25 cellular contexts compared by ENCODE assay signal in the genomic region with DNA sequence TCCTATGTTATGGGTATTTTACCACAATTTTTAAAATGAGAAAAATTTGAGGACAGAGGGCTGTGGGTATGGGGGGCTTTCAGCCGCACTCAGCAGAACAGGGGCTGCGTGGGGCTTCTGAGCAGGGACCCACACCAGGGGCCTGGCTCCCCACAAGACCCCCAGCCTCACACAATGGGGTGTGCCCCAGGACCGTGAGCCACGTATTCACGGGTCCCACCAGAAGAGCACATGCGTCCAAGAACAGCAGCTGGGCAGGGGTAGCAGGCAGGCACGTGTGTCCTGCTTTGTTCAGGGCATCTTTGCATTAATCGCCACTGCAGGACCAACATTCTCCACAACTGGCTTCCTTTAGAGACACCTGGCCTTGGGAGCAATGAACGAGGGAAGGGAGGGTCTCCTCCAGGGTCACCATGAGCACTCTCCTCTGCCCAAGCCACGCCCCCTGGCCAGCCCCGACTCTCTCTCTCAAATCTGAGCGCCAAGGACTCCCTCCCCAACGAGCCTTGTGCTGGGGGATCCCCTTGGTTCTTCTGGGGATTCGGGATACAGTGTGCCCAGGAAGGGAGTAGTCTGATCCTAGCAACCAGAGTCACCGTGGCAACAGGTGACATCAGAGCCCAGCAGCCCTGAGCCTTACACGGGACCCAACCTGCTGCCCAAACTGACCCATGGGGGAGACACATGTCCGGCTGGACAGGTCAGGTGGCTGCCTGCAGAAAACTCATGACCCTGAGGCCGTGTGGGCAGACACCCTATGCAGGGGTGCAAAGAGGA. TPM values are rescaled to one million over a fixed set of nuclear protein-coding genes. Genes with fewer than 3 reads are reported as not detected.
DNase-seq lines count a peak whose midpoint lies in the region; ATAC-seq and TF ChIP-seq lines count a peak whose summit lies in the region.
"Had no signal": no experiment of that assay in that cellular context is flagged by ENCODE, and none has a peak within 500 bp of the region (broad histone marks: within the 10 kb centered on the region; RNA-seq: fewer than 3 reads in every experiment).

No MANE protein-coding gene starts in this region.

- H3K9me3 ChIP-seq in PC-3 (ENCODE audit: low read length) (no peaks in the 10 kb centered on the region), sigmoid colon (no peaks in the 10 kb centered on the region)
- H3K9me3 ChIP-seq: BLaER1, suprapubic skin had no signal

- no peak overlapping the region for H3K4me3 ChIP-seq in PC-3 (ENCODE audit: low read length)
- no peak overlapping the region for H3K4me3 ChIP-seq in sigmoid colon
- H3K4me3 ChIP-seq: BLaER1, skin epidermis, suprapubic skin had no signal

- H3K4me2 ChIP-seq in PC-3 (ENCODE audit: low read length), result no peak overlapping the region
- H3K4me2 ChIP-seq: BLaER1 had no signal

- ATAC-seq in PC-3, result 0 out of 2 replicates have a peak, but pooled peaks have one; percentile 5
- peak; percentile 9 for ATAC-seq in left ventricle myocardium superior
- no peak for ATAC-seq in HG03520 (IDR thresholded peaks at IDR 0.05; ENCODE audit: unreplicated experiment)
- ATAC-seq in effector memory CD8-positive, alpha-beta T cell (replicated peaks), result no peak
- no peak for ATAC-seq in HG02588 (IDR thresholded peaks at IDR 0.05; ENCODE audit: unreplicated experiment)
- ATAC-seq: naive thymus-derived CD4-positive, alpha-beta T cell; WTC11 had no signal

- POLR2A ChIA-PET in PC-3 (lab: Charles Lee; ENCODE audit: unreplicated experiment), result no interaction called here

- no peak overlapping the region for H3K4me3 Mint-ChIP-seq in effector memory CD8-positive, alpha-beta T cell
- H3K4me3 Mint-ChIP-seq: central memory CD8-positive, alpha-beta T cell; naive thymus-derived CD4-positive, alpha-beta T cell; T-helper 1 cell treated with Interleukin-12 subunit alpha and Interleukin-12 subunit beta and Interleukin-4 antibody, amounts not matched to agents 30 μg/mL and 1 μg/mL, for 36 hours; WTC11 had no signal

- 22 to 56% methylated on average over 18 of the region's 18 CpGs for WGBS in sigmoid colon, 2 donors

- no peak for TF ChIP-seq CTCF in PC-3 (conservative IDR thresholded peaks at IDR 0.05; ENCODE audit: low read depth, low read length)
- TF ChIP-seq CTCF in sigmoid colon (IDR thresholded peaks at IDR 0.05), result no peak

- no peak for TF ChIP-seq POLR2A in sigmoid colon (IDR thresholded peaks at IDR 0.05)

- no peak overlapping the region for H3K27ac ChIP-seq in PC-3 (ENCODE audit: low read length)
- no peak overlapping the region for H3K27ac ChIP-seq in sigmoid colon
- H3K27ac ChIP-seq: BLaER1, parathyroid adenoma, skin epidermis, suprapubic skin had no signal

- no peak overlapping the region for H3K27ac Mint-ChIP-seq in effector memory CD8-positive, alpha-beta T cell
- H3K27ac Mint-ChIP-seq: T-helper 1 cell treated with Interleukin-12 subunit alpha and Interleukin-12 subunit beta and Interleukin-4 antibody, amounts not matched to agents 30 μg/mL and 1 μg/mL, for 36 hours; WTC11 had no signal

- DNase-seq in NCI-H146 (lab: John Stamatoyannopoulos, UW) (peak; percentile 18), NCI-H146 treated with DMSO at 0.1 percent for 48 hours (lab: John Stamatoyannopoulos, UW; ENCODE audit: unreplicated experiment) (no peak), PC-3 (no peak), left ventricle myocardium superior (no peak), sigmoid colon (peak; percentile 62)
- DNase-seq in effector memory CD8-positive, alpha-beta T cell, result no peak
- DNase-seq: amygdala; effector CD8-positive, alpha-beta T cell; GF-D8; mammary epithelial cell; MM.1S; naive thymus-derived CD4-positive, alpha-beta T cell; NCI-H187; NCI-H345; SHP77; stimulated activated CD8-positive, alpha-beta memory T cell treated with anti-CD3 and anti-CD28 coated beads, Interleukin-4, amount 100 ng/mL, for 48 hours had no signal

- no peak for TF ChIP-seq EP300 in sigmoid colon (IDR thresholded peaks at IDR 0.05)

- no TSS peak for BruUV-seq in PC-3 (replicated peaks; lab: Mats Ljungman, UMichigan)

- H2AFZ ChIP-seq in PC-3 (ENCODE audit: low read length), result no peak overlapping the region
- H2AFZ ChIP-seq: parathyroid adenoma had no signal

- no peaks in the 10 kb centered on the region for H3K9me3 Mint-ChIP-seq in effector memory CD8-positive, alpha-beta T cell
- H3K9me3 Mint-ChIP-seq: central memory CD8-positive, alpha-beta T cell; naive thymus-derived CD4-positive, alpha-beta T cell; T-helper 1 cell treated with Interleukin-12 subunit alpha and Interleukin-12 subunit beta and Interleukin-4 antibody, amounts not matched to agents 30 μg/mL and 1 μg/mL, for 36 hours; WTC11 had no signal

- no peaks in the 10 kb centered on the region for H3K4me1 ChIP-seq in PC-3 (ENCODE audit: insufficient read depth, low read length)
- H3K4me1 ChIP-seq in sigmoid colon, result peaks cover 0 to 12% (median under 1%) of the 10 kb centered on the region in 4 donors
- H3K4me1 ChIP-seq: parathyroid adenoma, suprapubic skin had no signal

- H3K27me3 ChIP-seq in PC-3 (ENCODE audit: low read length) (no peaks in the 10 kb centered on the region), sigmoid colon (peaks cover 3 to 24% (median 7%) of the 10 kb centered on the region in 3 donors)
- H3K27me3 ChIP-seq: BLaER1, suprapubic skin had no signal

- H3K27me3 Mint-ChIP-seq in effector memory CD8-positive, alpha-beta T cell, result no peaks in the 10 kb centered on the region
- H3K27me3 Mint-ChIP-seq: central memory CD8-positive, alpha-beta T cell; naive thymus-derived CD4-positive, alpha-beta T cell had no signal

- H3K79me2 ChIP-seq in PC-3 (ENCODE audit: low read length), result peaks cover 12% of the 10 kb centered on the region
- H3K79me2 ChIP-seq: parathyroid adenoma had no signal

- H3K4me1 Mint-ChIP-seq in effector memory CD8-positive, alpha-beta T cell (ENCODE audit: low read depth in 2 of 2), result peaks cover 22 to 23% of the 10 kb centered on the region in 2 donors

- peaks cover 5% of the 10 kb centered on the region for H3K36me3 Mint-ChIP-seq in effector memory CD8-positive, alpha-beta T cell (ENCODE audit: insufficient read depth)
- H3K36me3 Mint-ChIP-seq: naive thymus-derived CD4-positive, alpha-beta T cell; WTC11 had no signal

- CTCF ChIA-PET in PC-3 (lab: Charles Lee), result interaction anchor here (0.5 kb wide), 1 partner anchor 16 kb away, joined by 3 read pairs; no protein-coding TSS in a partner anchor

- no peaks in the 10 kb centered on the region for H3K9me2 ChIP-seq in PC-3 (replicated peaks; ENCODE audit: low read length)

- H3K9ac ChIP-seq in PC-3 (ENCODE audit: low read length), result no peak overlapping the region
- H3K9ac ChIP-seq: BLaER1, parathyroid adenoma had no signal

- H4K20me1 ChIP-seq in PC-3 (ENCODE audit: low read length), result no peaks in the 10 kb centered on the region; the same call in 1 of the 2 replicates

- intact Hi-C loops in PC-3 (cut with micrococcal nuclease) (no loop called here), left ventricle myocardium superior (cut with micrococcal nuclease) (no loop called here), sigmoid colon (cut with DNase I) (no loop called here)

- H3K36me3 ChIP-seq in PC-3 (ENCODE audit: low read depth, low read length) (no peaks in the 10 kb centered on the region), sigmoid colon (no peaks in the 10 kb centered on the region)
- H3K36me3 ChIP-seq: BLaER1, suprapubic skin had no signal

- no peaks in the 10 kb centered on the region for H3F3A ChIP-seq in PC-3 (ENCODE audit: low read length, unreplicated experiment)

RNA-seq across cellular contexts. Expression of gene ARF1, which starts 7.4 kb away (rescaled TPM):
- 685 and 688 TPM in 2 replicates for total RNA-seq in PC-3 (2014; rRNA removed)
- 285 TPM for total RNA-seq in left ventricle myocardium superior
- 100 to 1,000 TPM; 212 to 250 (median 225) TPM for total RNA-seq in sigmoid colon
- polyA plus RNA-seq in sigmoid colon, result 100 to 1,000 TPM; 345 to 482 (median 479) TPM

RNA-seq across cellular contexts. Expression of gene C1orf35, which starts 28.0 kb away (rescaled TPM):
- total RNA-seq in PC-3 (2014; rRNA removed) (63.3 and 93.0 TPM in 2 replicates), left ventricle myocardium superior (10.5 TPM), sigmoid colon (10 to 100 TPM in 3 of 4 donors, 1 to 10 TPM in 1; 7.8 to 18.1 (median 13.0) TPM)
- polyA plus RNA-seq in sigmoid colon, result 10 to 100 TPM in 1 of 3 donors, 1 to 10 TPM in 2; 8.8 to 17.9 (median 9.0) TPM

RNA-seq across cellular contexts. Expression of gene MRPL55, which starts 34.0 kb away (rescaled TPM):
- total RNA-seq in PC-3 (2014; rRNA removed), result 343 and 375 TPM in 2 replicates
- total RNA-seq in left ventricle myocardium superior, result 58.6 TPM
- 10 to 100 TPM; 62.0 to 90.6 (median 79.3) TPM for total RNA-seq in sigmoid colon
- 10 to 100 TPM; 53.5 to 77.4 (median 58.0) TPM for polyA plus RNA-seq in sigmoid colon

Comparison
In these comparisons a context has a peak if more than half of its experiments do, and no peak if none do; other contexts are left out.
1. DNase-seq: peak in NCI-H146 (single experiment) and sigmoid colon (single experiment); none in NCI-H146 treated with DMSO at 0.1 percent for 48 hours (single experiment), PC-3 (single experiment), left ventricle myocardium superior (single experiment) and effector memory CD8-positive, alpha-beta T cell (0 of 3).
2. ATAC-seq: peak in PC-3 (single experiment) and left ventricle myocardium superior (single experiment); none in HG03520 (single experiment), effector memory CD8-positive, alpha-beta T cell (single experiment) and HG02588 (single experiment).